In genomic region chr12:56128669-56129209, GRCh38 we compare ENCODE assay signal across 2 cellular contexts.
TF ChIP-seq lines count a peak whose summit lies in the region.

No MANE protein-coding gene starts in this region.

TF ChIP-seq in SK-N-SH, 30 proteins besides CTCF, POLR2A, EP300 and RAD21:
- TF ChIP-seq RFX5 (IDR thresholded peaks at IDR 0.05; ENCODE audit: low read length), result no peak
- TF ChIP-seq FOXM1 (IDR thresholded peaks at IDR 0.05; ENCODE audit: low read depth), result no peak
- no peak for TF ChIP-seq TCF12 (IDR thresholded peaks at IDR 0.05)
- no peak for TF ChIP-seq MEF2A (IDR thresholded peaks at IDR 0.05; ENCODE audit: borderline replicate concordance, low read depth)
- TF ChIP-seq EZH2phosphoT487 (IDR thresholded peaks at IDR 0.05; ENCODE audit: borderline replicate concordance, low read depth), result no peak
- no peak for TF ChIP-seq FOSL2 (IDR thresholded peaks at IDR 0.05; ENCODE audit: borderline replicate concordance, low read depth)
- no peak for TF ChIP-seq POLR2AphosphoS5 (IDR thresholded peaks at IDR 0.05; ENCODE audit: low read depth, low read length)
- TF ChIP-seq SIN3A (IDR thresholded peaks at IDR 0.05; ENCODE audit: borderline replicate concordance, low read depth, low read length), result no peak
- TF ChIP-seq JUND (IDR thresholded peaks at IDR 0.05), result no peak
- no peak for TF ChIP-seq ELF1 (IDR thresholded peaks at IDR 0.05)
- TF ChIP-seq, protein P1, sequence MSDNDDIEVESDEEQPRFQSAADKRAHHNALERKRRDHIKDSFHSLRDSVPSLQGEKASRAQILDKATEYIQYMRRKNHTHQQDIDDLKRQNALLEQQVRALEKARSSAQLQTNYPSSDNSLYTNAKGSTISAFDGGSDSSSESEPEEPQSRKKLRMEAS (IDR thresholded peaks at IDR 0.05; ENCODE audit: low read depth), result no peak
- TF ChIP-seq, protein P2, sequence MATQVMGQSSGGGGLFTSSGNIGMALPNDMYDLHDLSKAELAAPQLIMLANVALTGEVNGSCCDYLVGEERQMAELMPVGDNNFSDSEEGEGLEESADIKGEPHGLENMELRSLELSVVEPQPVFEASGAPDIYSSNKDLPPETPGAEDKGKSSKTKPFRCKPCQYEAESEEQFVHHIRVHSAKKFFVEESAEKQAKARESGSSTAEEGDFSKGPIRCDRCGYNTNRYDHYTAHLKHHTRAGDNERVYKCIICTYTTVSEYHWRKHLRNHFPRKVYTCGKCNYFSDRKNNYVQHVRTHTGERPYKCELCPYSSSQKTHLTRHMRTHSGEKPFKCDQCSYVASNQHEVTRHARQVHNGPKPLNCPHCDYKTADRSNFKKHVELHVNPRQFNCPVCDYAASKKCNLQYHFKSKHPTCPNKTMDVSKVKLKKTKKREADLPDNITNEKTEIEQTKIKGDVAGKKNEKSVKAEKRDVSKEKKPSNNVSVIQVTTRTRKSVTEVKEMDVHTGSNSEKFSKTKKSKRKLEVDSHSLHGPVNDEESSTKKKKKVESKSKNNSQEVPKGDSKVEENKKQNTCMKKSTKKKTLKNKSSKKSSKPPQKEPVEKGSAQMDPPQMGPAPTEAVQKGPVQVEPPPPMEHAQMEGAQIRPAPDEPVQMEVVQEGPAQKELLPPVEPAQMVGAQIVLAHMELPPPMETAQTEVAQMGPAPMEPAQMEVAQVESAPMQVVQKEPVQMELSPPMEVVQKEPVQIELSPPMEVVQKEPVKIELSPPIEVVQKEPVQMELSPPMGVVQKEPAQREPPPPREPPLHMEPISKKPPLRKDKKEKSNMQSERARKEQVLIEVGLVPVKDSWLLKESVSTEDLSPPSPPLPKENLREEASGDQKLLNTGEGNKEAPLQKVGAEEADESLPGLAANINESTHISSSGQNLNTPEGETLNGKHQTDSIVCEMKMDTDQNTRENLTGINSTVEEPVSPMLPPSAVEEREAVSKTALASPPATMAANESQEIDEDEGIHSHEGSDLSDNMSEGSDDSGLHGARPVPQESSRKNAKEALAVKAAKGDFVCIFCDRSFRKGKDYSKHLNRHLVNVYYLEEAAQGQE (IDR thresholded peaks at IDR 0.05; ENCODE audit: low read depth, low read length), result no peak
- no peak for TF ChIP-seq USF1 (IDR thresholded peaks at IDR 0.05; ENCODE audit: borderline replicate concordance, low read depth)
- TF ChIP-seq CHD2 (IDR thresholded peaks at IDR 0.05; ENCODE audit: low read length, partially characterized antibody), result no peak
- no peak for TF ChIP-seq SMC3 (IDR thresholded peaks at IDR 0.05; ENCODE audit: low read depth, low read length)
- TF ChIP-seq GATA2 (CRISPR knock-in tag; IDR thresholded peaks at IDR 0.05), result no peak
- TF ChIP-seq RXRA (IDR thresholded peaks at IDR 0.05; ENCODE audit: borderline replicate concordance, low read depth), result no peak
- TF ChIP-seq, protein P3, sequence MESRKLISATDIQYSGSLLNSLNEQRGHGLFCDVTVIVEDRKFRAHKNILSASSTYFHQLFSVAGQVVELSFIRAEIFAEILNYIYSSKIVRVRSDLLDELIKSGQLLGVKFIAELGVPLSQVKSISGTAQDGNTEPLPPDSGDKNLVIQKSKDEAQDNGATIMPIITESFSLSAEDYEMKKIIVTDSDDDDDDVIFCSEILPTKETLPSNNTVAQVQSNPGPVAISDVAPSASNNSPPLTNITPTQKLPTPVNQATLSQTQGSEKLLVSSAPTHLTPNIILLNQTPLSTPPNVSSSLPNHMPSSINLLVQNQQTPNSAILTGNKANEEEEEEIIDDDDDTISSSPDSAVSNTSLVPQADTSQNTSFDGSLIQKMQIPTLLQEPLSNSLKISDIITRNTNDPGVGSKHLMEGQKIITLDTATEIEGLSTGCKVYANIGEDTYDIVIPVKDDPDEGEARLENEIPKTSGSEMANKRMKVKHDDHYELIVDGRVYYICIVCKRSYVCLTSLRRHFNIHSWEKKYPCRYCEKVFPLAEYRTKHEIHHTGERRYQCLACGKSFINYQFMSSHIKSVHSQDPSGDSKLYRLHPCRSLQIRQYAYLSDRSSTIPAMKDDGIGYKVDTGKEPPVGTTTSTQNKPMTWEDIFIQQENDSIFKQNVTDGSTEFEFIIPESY (IDR thresholded peaks at IDR 0.05; ENCODE audit: borderline replicate concordance, low read depth), result no peak
- TF ChIP-seq TAF1 (IDR thresholded peaks at IDR 0.05; ENCODE audit: borderline replicate concordance, low read depth, low read length), result no peak
- TF ChIP-seq YY1 (IDR thresholded peaks at IDR 0.05; ENCODE audit: low read depth), result no peak

TF ChIP-seq in endothelial cell of umbilical vein, 7 proteins besides CTCF, POLR2A, EP300 and RAD21:
- TF ChIP-seq POLR2AphosphoS5 (IDR thresholded peaks at IDR 0.05; ENCODE audit: insufficient read depth, low read depth, low read length) (no peak), GATA2 (IDR thresholded peaks at IDR 0.05; ENCODE audit: insufficient read depth, insufficient read length, low read depth, low read length) (no peak), FOS (IDR thresholded peaks at IDR 0.05; ENCODE audit: borderline replicate concordance, insufficient read depth, low read length) (no peak), EZH2 (IDR thresholded peaks at IDR 0.05; ENCODE audit: borderline replicate concordance, low read depth, low read length, severe bottlenecking) (no peak), MYC (IDR thresholded peaks at IDR 0.05; ENCODE audit: low read depth, low read length) (no peak), JUN (IDR thresholded peaks at IDR 0.05; ENCODE audit: borderline replicate concordance, insufficient read depth, insufficient read length, low read depth) (no peak)
- TF ChIP-seq, protein P1 (IDR thresholded peaks at IDR 0.05; ENCODE audit: insufficient read depth, insufficient read length), result no peak
